In genomic region chr13:107458269-107458668, GRCh38 we compare ENCODE assay signal across 17 cellular contexts.
"Had no signal": no experiment of that assay in that cellular context is flagged by ENCODE, and none has a peak within 500 bp of the region (broad histone marks: within the 10 kb centered on the region; RNA-seq: fewer than 3 reads in every experiment).

No MANE protein-coding gene starts in this region.

- H3K4me3 Mint-ChIP-seq: activated CD4-positive, alpha-beta memory T cell treated with anti-CD3 and anti-CD28 coated beads for 36 hours; activated CD4-positive, alpha-beta T cell treated with anti-CD3 and anti-CD28 coated beads for 36 hours; activated CD8-positive, alpha-beta memory T cell treated with anti-CD3 and anti-CD28 coated beads, Interleukin-2, amount 10 ng/mL, durations not matched to agents 7 days and 5 days; nephron; stimulated activated naive CD8-positive, alpha-beta T cell treated with anti-CD3 and anti-CD28 coated beads, Interleukin-15, Interleukin-2, amounts not matched to agents 100 ng/mL and 50 ng/mL, for 24 hours; type B pancreatic cell had no signal

- H3K4me1 Mint-ChIP-seq: activated CD4-positive, alpha-beta T cell treated with anti-CD3 and anti-CD28 coated beads for 36 hours; activated CD8-positive, alpha-beta memory T cell treated with anti-CD3 and anti-CD28 coated beads, Interleukin-2, amount 10 ng/mL, durations not matched to agents 7 days and 5 days; nephron had no signal

- H3K27ac Mint-ChIP-seq: activated CD4-positive, alpha-beta memory T cell treated with anti-CD3 and anti-CD28 coated beads for 36 hours; activated CD4-positive, alpha-beta T cell treated with anti-CD3 and anti-CD28 coated beads for 36 hours; activated CD8-positive, alpha-beta memory T cell treated with anti-CD3 and anti-CD28 coated beads, Interleukin-2, amount 10 ng/mL, durations not matched to agents 7 days and 5 days; nephron; stimulated activated naive CD8-positive, alpha-beta T cell treated with anti-CD3 and anti-CD28 coated beads, Interleukin-15, Interleukin-2, amounts not matched to agents 100 ng/mL and 50 ng/mL, for 24 hours; type B pancreatic cell had no signal

- H3K27me3 ChIP-seq: ovary, right lobe of liver, suprapubic skin had no signal

- H3K36me3 Mint-ChIP-seq: activated CD4-positive, alpha-beta memory T cell treated with anti-CD3 and anti-CD28 coated beads for 36 hours; activated CD8-positive, alpha-beta memory T cell treated with anti-CD3 and anti-CD28 coated beads, Interleukin-2, amount 10 ng/mL, durations not matched to agents 7 days and 5 days; type B pancreatic cell had no signal

- DNase-seq: activated CD4-positive, alpha-beta memory T cell treated with anti-CD3 and anti-CD28 coated beads for 36 hours; activated CD4-positive, alpha-beta T cell treated with anti-CD3 and anti-CD28 coated beads for 36 hours; activated CD8-positive, alpha-beta memory T cell treated with anti-CD3 and anti-CD28 coated beads, Interleukin-2, amount 10 ng/mL, durations not matched to agents 7 days and 5 days; activated effector memory CD4-positive, alpha-beta T cell treated with Interleukin-2 at 50 U/mL for 16 hours; activated naive CD4-positive, alpha-beta T cell treated with anti-CD3 and anti-CD28 coated beads, Interleukin-2, amount 50 U/mL, for 16 hours; activated T-cell treated with anti-CD3 and anti-CD28 coated beads, Interleukin-2, amount 50 U/mL, for 1 hour; foreskin melanocyte; left ventricle myocardium superior; ovary; right lobe of liver had no signal

- H3K27ac ChIP-seq: epithelial cell of prostate, ovary, right lobe of liver, suprapubic skin, VCaP had no signal

- H3K36me3 ChIP-seq: ovary, right lobe of liver, suprapubic skin had no signal

- H3K4me1 ChIP-seq: right lobe of liver, suprapubic skin had no signal

- ATAC-seq: activated CD4-positive, alpha-beta T cell treated with anti-CD3 and anti-CD28 coated beads for 36 hours; activated CD8-positive, alpha-beta memory T cell treated with anti-CD3 and anti-CD28 coated beads, Interleukin-2, amount 10 ng/mL, durations not matched to agents 7 days and 5 days; left ventricle myocardium superior; right lobe of liver had no signal

- H3K27me3 Mint-ChIP-seq: activated CD4-positive, alpha-beta memory T cell treated with anti-CD3 and anti-CD28 coated beads for 36 hours; activated CD4-positive, alpha-beta T cell treated with anti-CD3 and anti-CD28 coated beads for 36 hours; activated CD8-positive, alpha-beta memory T cell treated with anti-CD3 and anti-CD28 coated beads, Interleukin-2, amount 10 ng/mL, durations not matched to agents 7 days and 5 days; stimulated activated naive CD8-positive, alpha-beta T cell treated with anti-CD3 and anti-CD28 coated beads, Interleukin-15, Interleukin-2, amounts not matched to agents 100 ng/mL and 50 ng/mL, for 24 hours; type B pancreatic cell had no signal

- H3K9me3 ChIP-seq: ovary, right lobe of liver, suprapubic skin had no signal

- H3K4me3 ChIP-seq: ovary, right lobe of liver, smooth muscle cell, suprapubic skin had no signal
